ENCODE assay signal across 1 cellular context in the genomic region with DNA sequence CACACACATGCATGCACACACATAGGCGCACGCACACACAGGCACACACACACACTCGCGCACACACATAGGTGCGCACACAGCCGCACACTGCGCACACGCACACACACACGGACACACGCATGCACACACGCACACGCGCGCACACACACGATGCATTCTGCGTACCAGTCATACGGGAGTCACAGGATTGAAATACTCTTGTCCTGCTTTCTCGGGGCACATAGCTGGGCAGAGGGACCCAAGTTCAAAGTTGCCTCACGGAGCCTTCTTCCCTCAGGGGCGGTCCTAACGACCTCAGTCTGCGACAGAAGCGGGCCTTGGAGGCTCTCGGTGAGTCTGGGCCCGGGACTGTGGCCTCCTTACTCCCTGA.
A peak's percentile ranks its signal among the peaks of the same experiment; 100 is the strongest.
TF ChIP-seq lines count a peak whose summit lies in the region.

No MANE protein-coding gene starts in this region.

TF ChIP-seq in GM12878, 131 proteins besides CTCF, POLR2A, EP300 and RAD21 (continued from another document):
- TF ChIP-seq, protein P1, sequence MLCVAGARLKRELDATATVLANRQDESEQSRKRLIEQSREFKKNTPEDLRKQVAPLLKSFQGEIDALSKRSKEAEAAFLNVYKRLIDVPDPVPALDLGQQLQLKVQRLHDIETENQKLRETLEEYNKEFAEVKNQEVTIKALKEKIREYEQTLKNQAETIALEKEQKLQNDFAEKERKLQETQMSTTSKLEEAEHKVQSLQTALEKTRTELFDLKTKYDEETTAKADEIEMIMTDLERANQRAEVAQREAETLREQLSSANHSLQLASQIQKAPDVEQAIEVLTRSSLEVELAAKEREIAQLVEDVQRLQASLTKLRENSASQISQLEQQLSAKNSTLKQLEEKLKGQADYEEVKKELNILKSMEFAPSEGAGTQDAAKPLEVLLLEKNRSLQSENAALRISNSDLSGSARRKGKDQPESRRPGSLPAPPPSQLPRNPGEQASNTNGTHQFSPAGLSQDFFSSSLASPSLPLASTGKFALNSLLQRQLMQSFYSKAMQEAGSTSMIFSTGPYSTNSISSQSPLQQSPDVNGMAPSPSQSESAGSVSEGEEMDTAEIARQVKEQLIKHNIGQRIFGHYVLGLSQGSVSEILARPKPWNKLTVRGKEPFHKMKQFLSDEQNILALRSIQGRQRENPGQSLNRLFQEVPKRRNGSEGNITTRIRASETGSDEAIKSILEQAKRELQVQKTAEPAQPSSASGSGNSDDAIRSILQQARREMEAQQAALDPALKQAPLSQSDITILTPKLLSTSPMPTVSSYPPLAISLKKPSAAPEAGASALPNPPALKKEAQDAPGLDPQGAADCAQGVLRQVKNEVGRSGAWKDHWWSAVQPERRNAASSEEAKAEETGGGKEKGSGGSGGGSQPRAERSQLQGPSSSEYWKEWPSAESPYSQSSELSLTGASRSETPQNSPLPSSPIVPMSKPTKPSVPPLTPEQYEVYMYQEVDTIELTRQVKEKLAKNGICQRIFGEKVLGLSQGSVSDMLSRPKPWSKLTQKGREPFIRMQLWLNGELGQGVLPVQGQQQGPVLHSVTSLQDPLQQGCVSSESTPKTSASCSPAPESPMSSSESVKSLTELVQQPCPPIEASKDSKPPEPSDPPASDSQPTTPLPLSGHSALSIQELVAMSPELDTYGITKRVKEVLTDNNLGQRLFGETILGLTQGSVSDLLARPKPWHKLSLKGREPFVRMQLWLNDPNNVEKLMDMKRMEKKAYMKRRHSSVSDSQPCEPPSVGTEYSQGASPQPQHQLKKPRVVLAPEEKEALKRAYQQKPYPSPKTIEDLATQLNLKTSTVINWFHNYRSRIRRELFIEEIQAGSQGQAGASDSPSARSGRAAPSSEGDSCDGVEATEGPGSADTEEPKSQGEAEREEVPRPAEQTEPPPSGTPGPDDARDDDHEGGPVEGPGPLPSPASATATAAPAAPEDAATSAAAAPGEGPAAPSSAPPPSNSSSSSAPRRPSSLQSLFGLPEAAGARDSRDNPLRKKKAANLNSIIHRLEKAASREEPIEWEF (IDR thresholded peaks at IDR 0.05; ENCODE audit: insufficient replicate concordance, low read depth, low read length): no peak
- TF ChIP-seq, protein P2, sequence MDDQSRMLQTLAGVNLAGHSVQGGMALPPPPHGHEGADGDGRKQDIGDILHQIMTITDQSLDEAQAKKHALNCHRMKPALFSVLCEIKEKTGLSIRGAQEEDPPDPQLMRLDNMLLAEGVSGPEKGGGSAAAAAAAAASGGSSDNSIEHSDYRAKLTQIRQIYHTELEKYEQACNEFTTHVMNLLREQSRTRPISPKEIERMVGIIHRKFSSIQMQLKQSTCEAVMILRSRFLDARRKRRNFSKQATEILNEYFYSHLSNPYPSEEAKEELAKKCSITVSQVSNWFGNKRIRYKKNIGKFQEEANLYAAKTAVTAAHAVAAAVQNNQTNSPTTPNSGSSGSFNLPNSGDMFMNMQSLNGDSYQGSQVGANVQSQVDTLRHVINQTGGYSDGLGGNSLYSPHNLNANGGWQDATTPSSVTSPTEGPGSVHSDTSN (IDR thresholded peaks at IDR 0.05; ENCODE audit: insufficient replicate concordance, low read depth, low read length): peak; percentile 66
TF ChIP-seq in GM12878: peak in this region for 3.
